ENCODE assay signal across 1 cellular context in the genomic region with DNA sequence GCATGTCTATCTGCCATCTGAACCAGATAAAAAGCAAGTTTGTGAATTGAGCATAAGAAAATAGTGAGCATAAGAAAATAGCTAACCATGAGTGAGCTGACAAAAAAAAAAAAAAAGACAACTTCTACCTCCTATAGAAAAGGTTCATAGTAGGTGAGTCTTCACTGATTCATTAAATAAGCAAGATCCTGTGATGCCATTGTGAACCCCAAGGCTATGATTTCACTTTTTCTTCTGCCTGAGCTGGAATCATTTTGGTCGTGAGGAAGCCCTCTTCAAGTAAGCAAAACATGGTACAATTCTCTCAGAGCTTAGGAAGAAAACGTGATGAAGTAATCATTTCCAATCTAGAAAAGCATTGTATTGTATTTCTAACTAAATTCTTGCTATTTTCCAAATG.
TF ChIP-seq lines count a peak whose summit lies in the region.

No MANE protein-coding gene starts in this region.

TF ChIP-seq in IMR-90, 13 proteins besides CTCF, POLR2A, EP300 and RAD21:
- no peak for TF ChIP-seq SMC3 (IDR thresholded peaks at IDR 0.05; ENCODE audit: low read depth, low read length)
- no peak for TF ChIP-seq MXI1 (IDR thresholded peaks at IDR 0.05; ENCODE audit: borderline replicate concordance, low read depth, low read length)
- TF ChIP-seq MAZ (IDR thresholded peaks at IDR 0.05; ENCODE audit: borderline replicate concordance, low read depth, low read length) = no peak
- TF ChIP-seq MAFK (IDR thresholded peaks at IDR 0.05; ENCODE audit: low read depth, low read length) = no peak
- no peak for TF ChIP-seq FOS (IDR thresholded peaks at IDR 0.05; ENCODE audit: low read depth, low read length)
- no peak for TF ChIP-seq CHD1 (IDR thresholded peaks at IDR 0.05; ENCODE audit: low read depth, low read length)
- no peak for TF ChIP-seq RCOR1 (IDR thresholded peaks at IDR 0.05; ENCODE audit: insufficient replicate concordance, low read length)
- TF ChIP-seq, protein P1, sequence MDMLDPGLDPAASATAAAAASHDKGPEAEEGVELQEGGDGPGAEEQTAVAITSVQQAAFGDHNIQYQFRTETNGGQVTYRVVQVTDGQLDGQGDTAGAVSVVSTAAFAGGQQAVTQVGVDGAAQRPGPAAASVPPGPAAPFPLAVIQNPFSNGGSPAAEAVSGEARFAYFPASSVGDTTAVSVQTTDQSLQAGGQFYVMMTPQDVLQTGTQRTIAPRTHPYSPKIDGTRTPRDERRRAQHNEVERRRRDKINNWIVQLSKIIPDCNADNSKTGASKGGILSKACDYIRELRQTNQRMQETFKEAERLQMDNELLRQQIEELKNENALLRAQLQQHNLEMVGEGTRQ (IDR thresholded peaks at IDR 0.05; ENCODE audit: low read depth, low read length) = no peak
- no peak for TF ChIP-seq RFX5 (IDR thresholded peaks at IDR 0.05; ENCODE audit: low read depth, low read length)
- no peak for TF ChIP-seq CEBPB (IDR thresholded peaks at IDR 0.05; ENCODE audit: low read depth, low read length)
- TF ChIP-seq NFE2L2 (IDR thresholded peaks at IDR 0.05; ENCODE audit: low read depth, low read length) = no peak
- TF ChIP-seq, protein P2, sequence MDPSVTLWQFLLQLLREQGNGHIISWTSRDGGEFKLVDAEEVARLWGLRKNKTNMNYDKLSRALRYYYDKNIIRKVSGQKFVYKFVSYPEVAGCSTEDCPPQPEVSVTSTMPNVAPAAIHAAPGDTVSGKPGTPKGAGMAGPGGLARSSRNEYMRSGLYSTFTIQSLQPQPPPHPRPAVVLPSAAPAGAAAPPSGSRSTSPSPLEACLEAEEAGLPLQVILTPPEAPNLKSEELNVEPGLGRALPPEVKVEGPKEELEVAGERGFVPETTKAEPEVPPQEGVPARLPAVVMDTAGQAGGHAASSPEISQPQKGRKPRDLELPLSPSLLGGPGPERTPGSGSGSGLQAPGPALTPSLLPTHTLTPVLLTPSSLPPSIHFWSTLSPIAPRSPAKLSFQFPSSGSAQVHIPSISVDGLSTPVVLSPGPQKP (IDR thresholded peaks at IDR 0.05; ENCODE audit: borderline replicate concordance, low read depth, low read length) = no peak
- TF ChIP-seq BHLHE40 (IDR thresholded peaks at IDR 0.05; ENCODE audit: low read depth, low read length) = no peak
